Comparison of ENCODE assay signal across 8 cellular contexts in genomic region chr14:29926701-29927595, GRCh38. TPM values are rescaled to one million over a fixed set of nuclear protein-coding genes. Genes with fewer than 3 reads are reported as not detected.
DNase-seq lines count a peak whose midpoint lies in the region; ATAC-seq and TF ChIP-seq lines count a peak whose summit lies in the region.

No MANE protein-coding gene starts in this region.

- H3K4me3 Mint-ChIP-seq in Calu3 (ENCODE audit: low read depth, unreplicated experiment): peak overlapping the region; percentile 92

- ATAC-seq in GM21367 (IDR thresholded peaks at IDR 0.05; ENCODE audit: unreplicated experiment): peak; percentile 40
- ATAC-seq in left cardiac atrium: peak; percentile 64 to 69
- no peak for ATAC-seq in HG03095 (IDR thresholded peaks at IDR 0.05; ENCODE audit: unreplicated experiment)

- no TSS peak for BruUV-seq in Calu3 (replicated peaks; lab: Mats Ljungman, UMichigan)

- peak overlapping the region; percentile 27 for H3K27ac Mint-ChIP-seq in Calu3 (ENCODE audit: unreplicated experiment)

- no peaks in the 10 kb centered on the region for H3K36me3 ChIP-seq in ovary

- TF ChIP-seq CTCF in Calu3 (IDR thresholded peaks at IDR 0.05; ENCODE audit: unreplicated experiment) (no peak), LNCAP (IDR thresholded peaks at IDR 0.05) (peak; percentile 45; the same call in 1 of the 2 replicates), ovary (IDR thresholded peaks at IDR 0.05) (no peak)

- no peak for TF ChIP-seq EP300 in ovary (IDR thresholded peaks at IDR 0.05)

- peaks cover 24% of the 10 kb centered on the region for H3K36me3 Mint-ChIP-seq in Calu3 (ENCODE audit: insufficient read depth, unreplicated experiment)

- intact Hi-C loops in Calu3 (cut with micrococcal nuclease; ENCODE audit: unreplicated experiment) (no loop called here), left cardiac atrium (cut with DNase I) (loop anchor here in 1 of 2 donors (10.0 kb wide), 1 partner anchor 182 kb away; no protein-coding TSS in a partner anchor), ovary (cut with DNase I) (no loop called here)

- H3K27ac ChIP-seq in ovary: peak overlapping the region; percentile 85 to 86

- H3K9me3 ChIP-seq in ovary: no peaks in the 10 kb centered on the region

- peak overlapping the region; percentile 60 for H3K4me3 ChIP-seq in ovary

- peaks cover 36% of the 10 kb centered on the region for H3K4me1 Mint-ChIP-seq in Calu3 (ENCODE audit: low read depth, unreplicated experiment)

- H3K27me3 ChIP-seq in ovary: no peaks in the 10 kb centered on the region

- peaks cover 7% of the 10 kb centered on the region for H3K4me1 ChIP-seq in ovary (ENCODE audit: insufficient read depth)

- H3K27me3 Mint-ChIP-seq in Calu3 (ENCODE audit: unreplicated experiment): no peaks in the 10 kb centered on the region

- no peak for TF ChIP-seq POLR2A in ovary (IDR thresholded peaks at IDR 0.05)

- CTCF ChIA-PET in Calu3 (lab: Charles Lee): interaction anchor here (0.6 to 0.7 kb wide), 2 partner anchors 106 to 395 kb away, joined by 3 read pairs; no protein-coding TSS in a partner anchor

- 0% methylated on average over 28 to 82 of the region's 82 CpGs for WGBS in ovary, 3 donors

- no peaks in the 10 kb centered on the region for H3K9me3 Mint-ChIP-seq in Calu3 (ENCODE audit: low read depth, unreplicated experiment)

- peak; percentile 69 for DNase-seq in Calu3
- DNase-seq in amygdala (lab: John Stamatoyannopoulos, UW): peak in 43 of 56 donors; percentile 10 to 78 (median 50)
- peak; percentile 49 for DNase-seq in left cardiac atrium
- peak in 4 of 5 donors; percentile 45 to 75 (median 64) for DNase-seq in ovary
- DNase-seq in mesenteric fat pad (ENCODE audit: low spot score): no peak

RNA-seq across cellular contexts. Expression of gene PRKD1, which starts 0.7 kb away (rescaled TPM):
- total RNA-seq in Calu3 (2022): 9.1 and 9.7 TPM in 2 replicates
- 1 to 10 TPM; 4.2 to 6.3 TPM for total RNA-seq in left cardiac atrium
- total RNA-seq in ovary: 10 to 100 TPM; 11.3 to 39.9 (median 22.7) TPM
- polyA plus RNA-seq in ovary: 10 to 100 TPM in 1 of 2 donors, 1 to 10 TPM in 1; 7.7 to 18.8 TPM
- 10.4 TPM for total RNA-seq in mesenteric fat pad
